ENCODE assay signal across 26 cellular contexts in the genomic region with DNA sequence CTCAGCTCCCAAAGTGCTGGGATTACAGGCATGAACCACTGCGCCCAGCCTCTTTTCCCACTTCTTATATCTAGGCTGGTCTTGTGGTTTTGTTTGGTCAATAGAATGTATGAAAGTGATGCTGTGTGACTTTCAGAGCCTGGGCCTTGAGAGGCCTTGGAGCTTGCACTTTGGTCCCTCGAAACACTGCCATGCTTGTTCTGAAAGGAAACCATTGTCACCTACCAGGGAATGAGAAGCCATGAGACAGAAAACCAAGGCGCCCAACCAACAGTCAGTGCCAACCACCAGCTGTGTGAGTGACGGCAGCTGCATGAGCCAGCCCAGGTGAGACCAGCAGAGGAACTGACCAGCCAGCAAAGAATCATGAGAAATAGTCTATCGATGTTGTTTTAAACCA. TPM values are rescaled to one million over a fixed set of nuclear protein-coding genes. Genes with fewer than 3 reads are reported as not detected.
"Had no signal": no experiment of that assay in that cellular context is flagged by ENCODE, and none has a peak within 500 bp of the region (broad histone marks: within the 10 kb centered on the region; RNA-seq: fewer than 3 reads in every experiment).

No MANE protein-coding gene starts in this region.

- H3K4me1 Mint-ChIP-seq: activated B cell treated with CpG ODN at 0.5 μM for 24 hours; activated CD8-positive, alpha-beta memory T cell treated with anti-CD3 and anti-CD28 coated beads, Interleukin-2, amount 10 ng/mL, durations not matched to agents 7 days and 5 days; activated naive CD4-positive, alpha-beta T cell treated with anti-CD3 and anti-CD28 coated beads, Interleukin-2, amount 50 U/mL, for 24 hours; T-cell had no signal

- H3K27ac Mint-ChIP-seq: activated B cell treated with CpG ODN at 0.5 μM for 24 hours; activated CD4-positive, alpha-beta T cell treated with anti-CD3 and anti-CD28 coated beads, Interleukin-2, amount 10 ng/mL, durations not matched to agents 24 days and 14 days; activated CD8-positive, alpha-beta memory T cell treated with anti-CD3 and anti-CD28 coated beads, Interleukin-2, amount 10 ng/mL, durations not matched to agents 7 days and 5 days; activated naive CD4-positive, alpha-beta T cell treated with anti-CD3 and anti-CD28 coated beads, Interleukin-2, amount 50 U/mL, for 24 hours; activated T-cell treated with anti-CD3 and anti-CD28 coated beads, Interleukin-2, amount 50 U/mL, for 24 hours; activated T-helper 1 cell treated with anti-CD3 and anti-CD28 coated beads, Interleukin-12 subunit alpha, Interleukin-12 subunit beta, Interleukin-2, Interleukin-4 antibody, amounts not matched to agents 30 ng/mL and 10 ng/mL and 1 ng/mL, durations not matched to agents 14 hours and 24 hours and 36 hours; T-cell had no signal

- H3K4me3 Mint-ChIP-seq: activated B cell treated with CpG ODN at 0.5 μM for 24 hours; activated CD4-positive, alpha-beta T cell treated with anti-CD3 and anti-CD28 coated beads, Interleukin-2, amount 10 ng/mL, durations not matched to agents 24 days and 14 days; activated CD8-positive, alpha-beta memory T cell treated with anti-CD3 and anti-CD28 coated beads, Interleukin-2, amount 10 ng/mL, durations not matched to agents 7 days and 5 days; activated naive CD4-positive, alpha-beta T cell treated with anti-CD3 and anti-CD28 coated beads, Interleukin-2, amount 50 U/mL, for 24 hours; activated T-cell treated with anti-CD3 and anti-CD28 coated beads, Interleukin-2, amount 50 U/mL, for 24 hours; activated T-helper 1 cell treated with anti-CD3 and anti-CD28 coated beads, Interleukin-12 subunit alpha, Interleukin-12 subunit beta, Interleukin-2, Interleukin-4 antibody, amounts not matched to agents 30 ng/mL and 10 ng/mL and 1 ng/mL, durations not matched to agents 14 hours and 24 hours and 36 hours; T-cell had no signal

- H3K4me3 ChIP-seq: K562, SK-N-MC had no signal

- H3K9me3 Mint-ChIP-seq: activated B cell treated with CpG ODN at 0.5 μM for 24 hours; activated CD4-positive, alpha-beta T cell treated with anti-CD3 and anti-CD28 coated beads, Interleukin-2, amount 10 ng/mL, durations not matched to agents 24 days and 14 days; activated naive CD4-positive, alpha-beta T cell treated with anti-CD3 and anti-CD28 coated beads, Interleukin-2, amount 50 U/mL, for 24 hours; activated T-cell treated with anti-CD3 and anti-CD28 coated beads, Interleukin-2, amount 50 U/mL, for 24 hours; activated T-helper 1 cell treated with anti-CD3 and anti-CD28 coated beads, Interleukin-12 subunit alpha, Interleukin-12 subunit beta, Interleukin-2, Interleukin-4 antibody, amounts not matched to agents 30 ng/mL and 10 ng/mL and 1 ng/mL, durations not matched to agents 14 hours and 24 hours and 36 hours; T-cell had no signal

- H3K36me3 Mint-ChIP-seq: activated CD8-positive, alpha-beta memory T cell treated with anti-CD3 and anti-CD28 coated beads, Interleukin-2, amount 10 ng/mL, durations not matched to agents 7 days and 5 days; activated naive CD4-positive, alpha-beta T cell treated with anti-CD3 and anti-CD28 coated beads, Interleukin-2, amount 50 U/mL, for 24 hours; T-cell had no signal

- ATAC-seq: activated CD8-positive, alpha-beta memory T cell treated with anti-CD3 and anti-CD28 coated beads, Interleukin-2, amount 10 ng/mL, durations not matched to agents 7 days and 5 days; K562; T-cell had no signal

- DNase-seq: activated B cell treated with CpG ODN at 0.5 μM for 24 hours; activated CD4-positive, alpha-beta T cell treated with anti-CD3 and anti-CD28 coated beads for 1 hour; activated CD4-positive, alpha-beta T cell treated with anti-CD3 and anti-CD28 coated beads, Interleukin-2, amount 10 ng/mL, durations not matched to agents 24 days and 14 days; activated CD4-positive, alpha-beta T cell treated with anti-CD3 and anti-CD28 coated beads, Interleukin-2, amount 50 U/mL, for 48 hours; activated CD8-positive, alpha-beta memory T cell treated with anti-CD3 and anti-CD28 coated beads, Interleukin-2, amount 10 ng/mL, durations not matched to agents 7 days and 5 days; activated effector memory CD4-positive, alpha-beta T cell treated with Interleukin-2 at 50 U/mL for 16 hours; activated naive CD4-positive, alpha-beta T cell; activated T-cell treated with anti-CD3 and anti-CD28 coated beads, Interleukin-2, amount 50 U/mL, for 24 hours; Karpas-422; MM.1S; NCI-H1105; NCI-H1436; NCI-H1694 treated with DMSO at 0.1 percent for 48 hours; NCI-H2029 treated with DMSO at 0.1 percent for 48 hours; NCI-H345; NCI-H510A; NCI-H526 treated with DMSO at 0.1 percent for 48 hours; NCI-H82; SIG-M5; T-cell; T-helper 2 cell; T1000 had no signal

- H3K27ac ChIP-seq: SK-N-MC had no signal

RNA-seq across cellular contexts. Expression of a gene that starts 57.4 kb away (rescaled TPM):
- total RNA-seq: activated B cell treated with CpG ODN at 0.5 μM for 24 hours had no signal
